Comparison of ENCODE assay signal across 22 cellular contexts in the genomic region with DNA sequence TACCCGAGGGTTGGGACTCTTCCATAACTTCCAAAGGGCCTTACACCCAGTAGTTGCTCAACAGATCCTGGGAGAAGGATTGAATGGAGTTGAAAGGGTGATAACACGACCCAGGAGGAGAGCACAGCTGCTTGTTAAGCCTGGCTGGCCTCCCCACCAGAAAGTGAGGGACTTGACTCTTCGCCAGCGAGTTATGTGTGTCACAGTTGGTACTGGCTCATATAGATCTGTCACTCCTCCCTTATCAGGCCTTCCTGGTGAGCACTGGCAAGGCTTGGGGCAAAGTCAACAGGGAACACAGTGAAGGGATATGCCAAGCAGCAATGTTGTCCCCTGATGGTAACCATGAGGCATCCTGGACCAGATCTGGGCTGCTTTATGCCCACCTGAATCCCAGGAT. TPM values are rescaled to one million over a fixed set of nuclear protein-coding genes. Genes with fewer than 3 reads are reported as not detected.
"Had no signal": no experiment of that assay in that cellular context is flagged by ENCODE, and none has a peak within 500 bp of the region (broad histone marks: within the 10 kb centered on the region; RNA-seq: fewer than 3 reads in every experiment).

No MANE protein-coding gene starts in this region.

- H3K36me3 ChIP-seq: cardiac muscle cell, suprapubic skin, tibial nerve, vagina had no signal

- H3K4me3 ChIP-seq: cardiac muscle cell, hepatocyte, suprapubic skin, tibial nerve, vagina had no signal

- H3K4me1 ChIP-seq: foreskin keratinocyte, parathyroid adenoma, suprapubic skin, tibial nerve, vagina had no signal

- H3K27me3 ChIP-seq: cardiac muscle cell, foreskin keratinocyte, hepatocyte, suprapubic skin, vagina had no signal

- H3K9me3 ChIP-seq: suprapubic skin, tibial nerve, vagina had no signal

- H3K27ac ChIP-seq: cardiac muscle cell, foreskin keratinocyte, hepatocyte, parathyroid adenoma, suprapubic skin, tibial nerve, vagina had no signal

- ATAC-seq: activated CD8-positive, alpha-beta memory T cell treated with anti-CD3 and anti-CD28 coated beads, Interleukin-2, amount 10 ng/mL, durations not matched to agents 7 days and 5 days; activated CD8-positive, alpha-beta T cell treated with anti-CD3 and anti-CD28 coated beads for 36 hours; foreskin keratinocyte; stimulated activated naive CD8-positive, alpha-beta T cell treated with anti-CD3 and anti-CD28 coated beads, Interleukin-15, amount 100 ng/mL, for 72 hours had no signal

- DNase-seq: activated CD4-positive, alpha-beta T cell treated with anti-CD3 and anti-CD28 coated beads, Interleukin-2, amount 10 ng/mL, durations not matched to agents 7 days and 5 days; activated CD8-positive, alpha-beta memory T cell treated with anti-CD3 and anti-CD28 coated beads, Interleukin-2, amount 10 ng/mL, durations not matched to agents 7 days and 5 days; activated CD8-positive, alpha-beta T cell treated with anti-CD3 and anti-CD28 coated beads for 36 hours; activated effector memory CD4-positive, alpha-beta T cell treated with anti-CD3 and anti-CD28 coated beads, Interleukin-2, amount 50 U/mL, for 16 hours; activated naive CD4-positive, alpha-beta T cell treated with anti-CD3 and anti-CD28 coated beads, Interleukin-2, amount 10 ng/mL, durations not matched to agents 7 days and 5 days; activated T-cell treated with anti-CD3 and anti-CD28 coated beads for 4 hours; amygdala; dermis blood vessel endothelial cell; effector CD8-positive, alpha-beta T cell; foreskin keratinocyte; immature natural killer cell; nephron progenitor cell; stimulated activated CD4-positive, alpha-beta T cell treated with anti-CD3 and anti-CD28 coated beads, Interleukin-12 subunit alpha, Interleukin-12 subunit beta, amount 100 ng/mL, for 4 hours; stimulated activated CD4-positive, alpha-beta T cell treated with anti-CD3 and anti-CD28 coated beads, Interleukin-4, amount 100 ng/mL, for 4 hours; stimulated activated naive CD8-positive, alpha-beta T cell treated with anti-CD3 and anti-CD28 coated beads, Interleukin-15, amount 100 ng/mL, for 72 hours; T1000 had no signal

RNA-seq across cellular contexts. Expression of a gene that starts 35.8 kb away (rescaled TPM):
- total RNA-seq: vagina had no signal
- polyA plus RNA-seq: immature natural killer cell had no signal
